In genomic region chr1:205494119-205494518, GRCh38 we compare ENCODE assay signal across 28 cellular contexts. TPM values are rescaled to one million over a fixed set of nuclear protein-coding genes. Genes with fewer than 3 reads are reported as not detected.
DNase-seq lines count a peak whose midpoint lies in the region; ATAC-seq and TF ChIP-seq lines count a peak whose summit lies in the region.
"Had no signal": no experiment of that assay in that cellular context is flagged by ENCODE, and none has a peak within 500 bp of the region (broad histone marks: within the 10 kb centered on the region; RNA-seq: fewer than 3 reads in every experiment).

No MANE protein-coding gene starts in this region.

- H3K36me3 Mint-ChIP-seq in MCF 10A (ENCODE audit: insufficient read depth, unreplicated experiment) (no peaks in the 10 kb centered on the region), brain (no peaks in the 10 kb centered on the region)
- H3K36me3 Mint-ChIP-seq: activated naive CD4-positive, alpha-beta T cell treated with anti-CD3 and anti-CD28 coated beads, Interleukin-2, amount 50 U/mL, for 24 hours; CD8-positive, alpha-beta T cell; IgD-negative memory B cell had no signal

- no peak overlapping the region for H3K4me3 Mint-ChIP-seq in MCF 10A (ENCODE audit: unreplicated experiment)
- no peak overlapping the region for H3K4me3 Mint-ChIP-seq in brain
- H3K4me3 Mint-ChIP-seq: activated CD8-positive, alpha-beta T cell treated with anti-CD3 and anti-CD28 coated beads for 36 hours; activated naive CD4-positive, alpha-beta T cell treated with anti-CD3 and anti-CD28 coated beads, Interleukin-2, amount 50 U/mL, for 24 hours; B cell; CD8-positive, alpha-beta T cell; IgD-negative memory B cell; nephron progenitor cell had no signal

- H3K4me1 Mint-ChIP-seq in MCF 10A (ENCODE audit: insufficient read depth, unreplicated experiment) (peaks cover 36% of the 10 kb centered on the region), brain (peaks cover 68% of the 10 kb centered on the region)
- H3K4me1 Mint-ChIP-seq: activated naive CD4-positive, alpha-beta T cell treated with anti-CD3 and anti-CD28 coated beads, Interleukin-2, amount 50 U/mL, for 24 hours; B cell; IgD-negative memory B cell had no signal

- no peak for TF ChIP-seq CTCF in MCF 10A (IDR thresholded peaks at IDR 0.05; ENCODE audit: unreplicated experiment)
- TF ChIP-seq CTCF in mammary epithelial cell (conservative IDR thresholded peaks at IDR 0.05 in 1 of 2, IDR thresholded peaks at IDR 0.05 in 1 of 2; ENCODE audit: extremely low read depth in 1 of 2, insufficient read depth in 1 of 2, low read depth in 1 of 2, low read length in 2 of 2) = no peak
- 0 out of 2 replicates have a peak, but pooled peaks have one; percentile 15 for TF ChIP-seq CTCF in HEK293 (tag by site-specific recombination; IDR thresholded peaks at IDR 0.05)
- TF ChIP-seq CTCF in brain (conservative IDR thresholded peaks at IDR 0.05) = peak in 1 of 2 experiments; percentile 24

- DNase-seq in MCF 10A (ENCODE audit: unreplicated experiment) (no peak), mammary epithelial cell (no peak), substantia nigra (lab: John Stamatoyannopoulos, UW) (peak in 2 of 49 donors; percentile 20 to 31), EL (no peak)
- DNase-seq in effector memory CD4-positive, alpha-beta T cell = no peak
- DNase-seq: activated CD4-positive, alpha-beta T cell treated with anti-CD3 and anti-CD28 coated beads for 1 hour; activated CD8-positive, alpha-beta T cell treated with anti-CD3 and anti-CD28 coated beads for 36 hours; amniotic stem cell; brain microvascular endothelial cell; CD8-positive, alpha-beta T cell; hippocampal formation; NCI-H187 treated with DMSO at 0.1 percent for 48 hours; NCI-H510A; nephron progenitor cell; small intestine; stimulated activated naive CD4-positive, alpha-beta T cell treated with Interleukin-2 at 50 U/mL for 16 hours; testis had no signal

- intact Hi-C loops in MCF 10A (cut with micrococcal nuclease) (no loop called here), mammary epithelial cell (cut with micrococcal nuclease) (no loop called here)

- no peaks in the 10 kb centered on the region for H3K79me2 ChIP-seq in mammary epithelial cell (ENCODE audit: insufficient read depth, low read length)

- H3K27me3 Mint-ChIP-seq in MCF 10A (ENCODE audit: insufficient read depth, unreplicated experiment) (no peaks in the 10 kb centered on the region), brain (peaks cover 8% of the 10 kb centered on the region)

- BruUV-seq in MCF 10A (replicated peaks; lab: Mats Ljungman, UMichigan) (no TSS peak), mammary epithelial cell (replicated peaks; lab: Mats Ljungman, UMichigan) (no TSS peak)

- H3K27ac Mint-ChIP-seq in MCF 10A (ENCODE audit: low read depth, unreplicated experiment) = peak overlapping the region; percentile 37
- H3K27ac Mint-ChIP-seq in brain = peak overlapping the region; percentile 73 to 95 (median 78)
- H3K27ac Mint-ChIP-seq: activated CD8-positive, alpha-beta T cell treated with anti-CD3 and anti-CD28 coated beads for 36 hours; activated naive CD4-positive, alpha-beta T cell treated with anti-CD3 and anti-CD28 coated beads, Interleukin-2, amount 50 U/mL, for 24 hours; B cell; CD8-positive, alpha-beta T cell; IgD-negative memory B cell; nephron progenitor cell had no signal

- in situ Hi-C loops in mammary epithelial cell (cut with MboI; ENCODE audit: low sequenced_read_pairs in 2 of 2) = no loop called here

- no peak overlapping the region for H3K27ac ChIP-seq in mammary epithelial cell (ENCODE audit: insufficient read depth, low read depth, low read length)
- H3K27ac ChIP-seq in HEK293 (ENCODE audit: extremely low read depth, low read depth, low read length) = no peak overlapping the region
- peak overlapping the region; percentile 45 for H3K27ac ChIP-seq in substantia nigra (ENCODE audit: low read depth, low read length, poor library complexity, severe bottlenecking)
- H3K27ac ChIP-seq in effector memory CD4-positive, alpha-beta T cell (ENCODE audit: insufficient read depth, low read length, poor library complexity, severe bottlenecking) = no peak overlapping the region
- H3K27ac ChIP-seq: A549, brain microvascular endothelial cell, testis had no signal

- H3K4me2 ChIP-seq in mammary epithelial cell (ENCODE audit: insufficient read depth, low read depth, low read length) = no peak overlapping the region
- H3K4me2 ChIP-seq: A549 had no signal

- no peak for ATAC-seq in HG02798 (IDR thresholded peaks at IDR 0.05; ENCODE audit: poor library complexity, unreplicated experiment)
- ATAC-seq: CD8-positive, alpha-beta T cell; gastroesophageal sphincter had no signal

- dilution Hi-C loops in mammary epithelial cell (cut with HindIII; ENCODE audit: low sequenced_read_pairs) = no loop called here

- no peak overlapping the region for H3K9ac ChIP-seq in mammary epithelial cell (ENCODE audit: insufficient read depth, low read length)

- WGBS in mammary epithelial cell (ENCODE audit: low coverage, missing lambda C conversion rate) = 67% methylated on average over 3 of the region's 4 CpGs

- H3K9me3 ChIP-seq in mammary epithelial cell (replicated peaks; ENCODE audit: insufficient read depth, low read length) (no peaks in the 10 kb centered on the region), HEK293 (ENCODE audit: control insufficient read depth, insufficient read depth, low read depth, low read length) (no peaks in the 10 kb centered on the region)
- H3K9me3 ChIP-seq in effector memory CD4-positive, alpha-beta T cell (ENCODE audit: control insufficient read depth, low read length) = no peaks in the 10 kb centered on the region
- H3K9me3 ChIP-seq: A549, gastroesophageal sphincter, testis had no signal

- CTCF ChIA-PET in MCF 10A (lab: Yijun Ruan, JAX) (interaction anchor here (0.6 to 37.5 kb wide), 13 partner anchors 7 to 385 kb away, joined by 3 to 1608 read pairs (median 9); no protein-coding TSS in a partner anchor), mammary epithelial cell (lab: Charles Lee; ENCODE audit: low non-redundant PET) (no interaction called here), HEK293 (lab: Yijun Ruan, JAX) (interaction anchor here (0.6 to 19.2 kb wide), 8 partner anchors 8 to 1058 kb away, joined by 3 to 459 read pairs (median 13); no protein-coding TSS in a partner anchor)

- H3K4me3 ChIP-seq in mammary epithelial cell (replicated peaks in 1 of 3; ENCODE audit: insufficient read depth in 1 of 3, low read depth in 2 of 3, low read length in 3 of 3) (no peak overlapping the region), HEK293 (ENCODE audit: low read depth, low read length) (no peak overlapping the region)
- H3K4me3 ChIP-seq in effector memory CD4-positive, alpha-beta T cell (ENCODE audit: insufficient read depth, low read depth, low read length, poor library complexity, severe bottlenecking) = no peak overlapping the region
- H3K4me3 ChIP-seq: A549, gastroesophageal sphincter, testis had no signal

- no peaks in the 10 kb centered on the region for H4K20me1 ChIP-seq in mammary epithelial cell (ENCODE audit: insufficient read depth, low read length)

- H3K27me3 ChIP-seq in mammary epithelial cell (ENCODE audit: insufficient read depth, low read length) = no peaks in the 10 kb centered on the region
- peaks cover 18% of the 10 kb centered on the region for H3K27me3 ChIP-seq in effector memory CD4-positive, alpha-beta T cell (replicated peaks; ENCODE audit: control insufficient read depth, insufficient read depth, low read length, poor library complexity, severe bottlenecking)
- H3K27me3 ChIP-seq: testis had no signal

- H3K9me3 Mint-ChIP-seq in MCF 10A (ENCODE audit: unreplicated experiment) = no peaks in the 10 kb centered on the region
- peaks cover 0 to 14% (median 0%) of the 10 kb centered on the region in 5 experiments for H3K9me3 Mint-ChIP-seq in brain
- H3K9me3 Mint-ChIP-seq: activated CD8-positive, alpha-beta T cell treated with anti-CD3 and anti-CD28 coated beads for 36 hours; activated naive CD4-positive, alpha-beta T cell treated with anti-CD3 and anti-CD28 coated beads, Interleukin-2, amount 50 U/mL, for 24 hours; CD8-positive, alpha-beta T cell; IgD-negative memory B cell had no signal

- POLR2A ChIA-PET in MCF 10A (lab: Yijun Ruan, JAX) = interaction anchor here (0.6 to 7.3 kb wide), 16 partner anchors 8 to 987 kb away, joined by 3 to 73 read pairs (median 10); partner anchors contain the start of genes CDK18 and ELK4
- POLR2A ChIA-PET in HEK293 (lab: Yijun Ruan, JAX) = no interaction called here

- H2AFZ ChIP-seq in mammary epithelial cell (ENCODE audit: low read depth, low read length) = no peak overlapping the region

- H3K4me1 ChIP-seq in mammary epithelial cell (ENCODE audit: insufficient read depth, low read length) = peaks cover 23% of the 10 kb centered on the region
- H3K4me1 ChIP-seq in HEK293 (ENCODE audit: control insufficient read depth, insufficient read depth, low read length) = peaks cover 16% of the 10 kb centered on the region
- no peaks in the 10 kb centered on the region for H3K4me1 ChIP-seq in effector memory CD4-positive, alpha-beta T cell (ENCODE audit: control insufficient read depth, insufficient read depth, low read length, poor library complexity, severe bottlenecking)

- H3K36me3 ChIP-seq in mammary epithelial cell (ENCODE audit: insufficient read depth, low read length) = no peaks in the 10 kb centered on the region
- no peaks in the 10 kb centered on the region for H3K36me3 ChIP-seq in HEK293 (ENCODE audit: control insufficient read depth in 2 of 2, insufficient read depth in 1 of 2, low read length in 2 of 2)
- H3K36me3 ChIP-seq in effector memory CD4-positive, alpha-beta T cell (ENCODE audit: control insufficient read depth, insufficient read depth, low read length) = no peaks in the 10 kb centered on the region
- H3K36me3 ChIP-seq: brain microvascular endothelial cell, gastroesophageal sphincter had no signal

TF ChIP-seq in HEK293, 187 proteins besides CTCF, POLR2A, EP300 and RAD21 (continues in another document):
- TF ChIP-seq ZNF341 (tag by site-specific recombination; IDR thresholded peaks at IDR 0.05; ENCODE audit: low read depth) (no peak), ZBTB6 (tag by site-specific recombination; IDR thresholded peaks at IDR 0.05) (no peak)

RNA-seq across cellular contexts. Expression of gene CDK18, which starts 10.3 kb away (rescaled TPM):
- total RNA-seq in MCF 10A (2022) = 4.9 and 6.8 TPM in 2 replicates
- 10 to 100 TPM; 23.2 to 28.6 TPM for total RNA-seq in mammary epithelial cell
- polyA plus RNA-seq in mammary epithelial cell = 24.6 TPM
- 57.9 TPM for polyA minus RNA-seq in mammary epithelial cell
- 73.1 TPM for polyA plus RNA-seq in brain (ENCODE audit: insufficient read depth, low read depth, low replicate concordance)

RNA-seq across cellular contexts. Expression of gene BLACAT1, which starts 38.3 kb away (rescaled TPM):
- 0.72 and 1.1 TPM in 2 replicates for total RNA-seq in MCF 10A (2022)
- 1 to 10 TPM; 1.6 to 2.5 TPM for total RNA-seq in mammary epithelial cell
- 1.8 TPM for polyA plus RNA-seq in mammary epithelial cell
- polyA minus RNA-seq in mammary epithelial cell = 4.4 TPM
- 0.10 TPM for polyA plus RNA-seq in brain (ENCODE audit: insufficient read depth, low read depth, low replicate concordance)
- total RNA-seq: B cell; CD8-positive, alpha-beta T cell; gastroesophageal sphincter; lung microvascular endothelial cell; osteocyte; urinary bladder had no signal
- polyA plus RNA-seq: IgD-negative memory B cell had no signal
